13 cellular contexts compared by ENCODE assay signal in genomic region chr17:76270127-76270592, GRCh38. TPM values are rescaled to one million over a fixed set of nuclear protein-coding genes. Genes with fewer than 3 reads are reported as not detected.
A peak's percentile ranks its signal among the peaks of the same experiment; 100 is the strongest.
DNase-seq lines count a peak whose midpoint lies in the region; ATAC-seq and TF ChIP-seq lines count a peak whose summit lies in the region.
"Had no signal": no experiment of that assay in that cellular context is flagged by ENCODE, and none has a peak within 500 bp of the region (broad histone marks: within the 10 kb centered on the region; RNA-seq: fewer than 3 reads in every experiment).

No MANE protein-coding gene starts in this region.

- no peaks in the 10 kb centered on the region for H3K9me3 ChIP-seq in spleen
- H3K9me3 ChIP-seq: A549 had no signal

- peak overlapping the region; percentile 97 to 99 (median 97) for H3K27ac Mint-ChIP-seq in IgD-negative memory B cell
- H3K27ac Mint-ChIP-seq in activated naive CD4-positive, alpha-beta T cell treated with anti-CD3 and anti-CD28 coated beads, Interleukin-2, amount 50 U/mL, for 72 hours, result peak overlapping the region; percentile 98 to 100

- no peak for ATAC-seq in activated naive CD4-positive, alpha-beta T cell treated with anti-CD3 and anti-CD28 coated beads, Interleukin-2, amount 50 U/mL, for 72 hours
- ATAC-seq in GM21737 (IDR thresholded peaks at IDR 0.05; ENCODE audit: unreplicated experiment), result no peak
- ATAC-seq: A549, right cardiac atrium had no signal

- no peaks in the 10 kb centered on the region for H3K27me3 Mint-ChIP-seq in IgD-negative memory B cell

- peaks cover 35 to 48% (median 41%) of the 10 kb centered on the region in 3 donors for H3K4me1 Mint-ChIP-seq in IgD-negative memory B cell

- H3K4me3 ChIP-seq in spleen (peak overlapping the region in 1 of 8 donors; percentile 99), foreskin fibroblast (ENCODE audit: low read depth in 1 of 2, low read length in 2 of 2) (no peak overlapping the region)
- H3K4me3 ChIP-seq: A549 had no signal

- no peaks in the 10 kb centered on the region for H3K9me3 Mint-ChIP-seq in IgD-negative memory B cell
- no peaks in the 10 kb centered on the region for H3K9me3 Mint-ChIP-seq in activated naive CD4-positive, alpha-beta T cell treated with anti-CD3 and anti-CD28 coated beads, Interleukin-2, amount 50 U/mL, for 72 hours
- H3K9me3 Mint-ChIP-seq: mesothelial cell of epicardium had no signal

- DNase-seq in activated CD4-positive, alpha-beta T cell treated with anti-CD3 and anti-CD28 coated beads for 48 hours, result peak; percentile 48
- DNase-seq in activated CD4-positive, alpha-beta T cell treated with anti-CD3 and anti-CD28 coated beads, Interleukin-2, amount 50 U/mL, for 1 hour, result no peak
- DNase-seq in activated naive CD4-positive, alpha-beta T cell treated with anti-CD3 and anti-CD28 coated beads, Interleukin-2, amount 50 U/mL, for 72 hours (ENCODE audit: low spot score in 2 of 2), result no peak
- DNase-seq in spleen (peak; percentile 86), foreskin fibroblast (no peak), SIG-M5 (lab: John Stamatoyannopoulos, UW) (no peak)
- DNase-seq: aorta, OCI-M1 had no signal

- peak overlapping the region; percentile 65 to 93 (median 90) for H3K4me3 Mint-ChIP-seq in IgD-negative memory B cell
- H3K4me3 Mint-ChIP-seq: mesothelial cell of epicardium had no signal

- intact Hi-C loops in spleen (cut with DNase I; ENCODE audit: low total_unique reads), result no loop called here

- peaks cover 0 to 49% (median 15%) of the 10 kb centered on the region in 6 donors for H3K36me3 ChIP-seq in spleen

- no peak for TF ChIP-seq POLR2A in spleen (IDR thresholded peaks at IDR 0.05)

- peaks cover 70 to 90% (median 85%) of the 10 kb centered on the region in 6 donors for H3K4me1 ChIP-seq in spleen

- 67 to 83% (median 75%) methylated on average over 20 to 26 of the region's 26 CpGs for WGBS in spleen, 5 donors

- no peak for TF ChIP-seq CTCF in spleen (IDR thresholded peaks at IDR 0.05 in 8 of 11, conservative IDR thresholded peaks at IDR 0.05 in 3 of 11)
- TF ChIP-seq CTCF in foreskin fibroblast (IDR thresholded peaks at IDR 0.05; ENCODE audit: low read depth, low read length), result no peak

- peak overlapping the region in 7 of 8 donors; percentile 89 to 99 (median 99) for H3K27ac ChIP-seq in spleen
- H3K27ac ChIP-seq: A549 had no signal

- H3K27me3 ChIP-seq in spleen (replicated peaks in 1 of 7), result no peaks in the 10 kb centered on the region

- no peaks in the 10 kb centered on the region for H3K36me3 Mint-ChIP-seq in IgD-negative memory B cell
- peaks cover 20 to 49% of the 10 kb centered on the region in 2 donors for H3K36me3 Mint-ChIP-seq in activated naive CD4-positive, alpha-beta T cell treated with anti-CD3 and anti-CD28 coated beads, Interleukin-2, amount 50 U/mL, for 72 hours
- H3K36me3 Mint-ChIP-seq: mesothelial cell of epicardium had no signal

RNA-seq across cellular contexts. Expression of gene UBALD2, which starts 5.0 kb away (rescaled TPM):
- polyA plus RNA-seq in IgD-negative memory B cell (4.3 TPM), spleen (10 to 100 TPM; 42.5 to 54.7 (median 43.8) TPM)
- 100 to 1,000 TPM; 262 to 294 TPM for total RNA-seq in activated naive CD4-positive, alpha-beta T cell treated with anti-CD3 and anti-CD28 coated beads, Interleukin-2, amount 50 U/mL, for 72 hours
- total RNA-seq in spleen, result 10 to 100 TPM; 28.9 to 91.3 (median 63.8) TPM

RNA-seq across cellular contexts. Expression of gene RNF157, which starts 29.9 kb away (rescaled TPM):
- polyA plus RNA-seq in IgD-negative memory B cell (0.43 TPM), spleen (1 to 10 TPM in 2 of 3 donors, under 1 TPM in 1; 0.89 to 2.0 (median 1.1) TPM)
- total RNA-seq in activated naive CD4-positive, alpha-beta T cell treated with anti-CD3 and anti-CD28 coated beads, Interleukin-2, amount 50 U/mL, for 72 hours, result 10 to 100 TPM; 22.0 to 35.1 TPM
- 10 to 100 TPM in 3 of 7 donors, 1 to 10 TPM in 4; 6.8 to 13.0 (median 8.6) TPM for total RNA-seq in spleen

RNA-seq across cellular contexts. Expression of gene QRICH2, which starts 37.9 kb away (rescaled TPM):
- polyA plus RNA-seq in IgD-negative memory B cell, result 0.14 TPM
- 1 to 10 TPM in 1 of 2 donors, under 1 TPM in 1; 0.46 to 1.8 TPM for total RNA-seq in activated naive CD4-positive, alpha-beta T cell treated with anti-CD3 and anti-CD28 coated beads, Interleukin-2, amount 50 U/mL, for 72 hours
- 1 to 10 TPM; 1.3 to 3.1 (median 2.7) TPM for total RNA-seq in spleen
- 1 to 10 TPM; 2.4 to 2.7 (median 2.5) TPM for polyA plus RNA-seq in spleen

Comparison
In these comparisons a context has a peak if more than half of its experiments do, and no peak if none do; other contexts are left out.
1. DNase-seq: peak in activated CD4-positive, alpha-beta T cell treated with anti-CD3 and anti-CD28 coated beads for 48 hours (single experiment) and spleen (single experiment); none in activated CD4-positive, alpha-beta T cell treated with anti-CD3 and anti-CD28 coated beads, Interleukin-2, amount 50 U/mL, for 1 hour (single experiment), activated naive CD4-positive, alpha-beta T cell treated with anti-CD3 and anti-CD28 coated beads, Interleukin-2, amount 50 U/mL, for 72 hours (0 of 2), foreskin fibroblast (0 of 2) and SIG-M5 (single experiment).